In genomic region chr6:72534236-72534635, GRCh38 we compare ENCODE assay signal across 30 cellular contexts.
"Had no signal": no experiment of that assay in that cellular context is flagged by ENCODE, and none has a peak within 500 bp of the region (broad histone marks: within the 10 kb centered on the region; RNA-seq: fewer than 3 reads in every experiment).

No MANE protein-coding gene starts in this region.

- H3K27me3 Mint-ChIP-seq: brain had no signal

- ATAC-seq: activated CD8-positive, alpha-beta T cell treated with anti-CD3 and anti-CD28 coated beads for 36 hours; activated T-cell treated with anti-CD3 and anti-CD28 coated beads, Interleukin-2, amount 50 U/mL, for 72 hours had no signal

- H3K27ac Mint-ChIP-seq: activated B cell treated with CpG ODN at 0.5 μM for 24 hours; activated CD8-positive, alpha-beta T cell treated with anti-CD3 and anti-CD28 coated beads for 36 hours; activated naive CD4-positive, alpha-beta T cell treated with anti-CD3 and anti-CD28 coated beads, Interleukin-2, amount 50 U/mL, for 24 hours; activated naive CD8-positive, alpha-beta T cell treated with anti-CD3 and anti-CD28 coated beads, Interleukin-2, amount 10 ng/mL, durations not matched to agents 7 days and 5 days; activated T-cell treated with anti-CD3 and anti-CD28 coated beads, Interleukin-2, amount 50 U/mL, for 72 hours; activated T-helper 2 cell treated with anti-CD3 and anti-CD28 coated beads, Interferon-gamma antibody, Interleukin-2, Interleukin-4, amounts not matched to agents 10 μg/mL and 5 μg/mL and 100 μg/mL, durations not matched to agents 14 hours and 24 hours and 36 hours; brain had no signal

- H3K27ac ChIP-seq: VCaP had no signal

- DNase-seq: activated B cell treated with CpG ODN at 0.5 μM for 24 hours; activated CD4-positive, alpha-beta T cell treated with anti-CD3 and anti-CD28 coated beads for 1 hour; activated CD4-positive, alpha-beta T cell treated with anti-CD3 and anti-CD28 coated beads for 48 hours; activated CD4-positive, alpha-beta T cell treated with anti-CD3 and anti-CD28 coated beads, Interleukin-2, amount 50 U/mL, for 4 hours; activated CD8-positive, alpha-beta T cell treated with anti-CD3 and anti-CD28 coated beads for 36 hours; activated gamma-delta T cell; activated naive CD4-positive, alpha-beta T cell treated with Interleukin-2 at 50 U/mL for 16 hours; activated naive CD8-positive, alpha-beta T cell treated with anti-CD3 and anti-CD28 coated beads, Interleukin-2, amount 10 ng/mL, durations not matched to agents 7 days and 5 days; activated T-cell treated with anti-CD3 and anti-CD28 coated beads, Interleukin-2, amount 50 U/mL, for 1 hour; activated T-cell treated with anti-CD3 and anti-CD28 coated beads, Interleukin-2, amount 50 U/mL, for 72 hours; anterior cingulate cortex; caudate nucleus; cerebellar nuclear complex; MM.1S; MV-4-11; NCI-H1092; NCI-H1436 treated with DMSO at 0.1 percent for 48 hours; NCI-H1694 treated with DMSO at 0.1 percent for 48 hours; NCI-H2029; NCI-H345; NCI-H524 treated with DMSO at 0.1 percent for 48 hours; Right ventricle myocardium superior; SW 1271; T-helper 1 cell; T-helper 2 cell; T-helper 9 cell had no signal

- H3K36me3 Mint-ChIP-seq: activated naive CD4-positive, alpha-beta T cell treated with anti-CD3 and anti-CD28 coated beads, Interleukin-2, amount 50 U/mL, for 24 hours; activated naive CD8-positive, alpha-beta T cell treated with anti-CD3 and anti-CD28 coated beads, Interleukin-2, amount 10 ng/mL, durations not matched to agents 7 days and 5 days; brain had no signal

- H3K4me1 Mint-ChIP-seq: activated B cell treated with CpG ODN at 0.5 μM for 24 hours; activated naive CD4-positive, alpha-beta T cell treated with anti-CD3 and anti-CD28 coated beads, Interleukin-2, amount 50 U/mL, for 24 hours; brain had no signal

- H3K4me3 Mint-ChIP-seq: activated B cell treated with CpG ODN at 0.5 μM for 24 hours; activated CD8-positive, alpha-beta T cell treated with anti-CD3 and anti-CD28 coated beads for 36 hours; activated naive CD4-positive, alpha-beta T cell treated with anti-CD3 and anti-CD28 coated beads, Interleukin-2, amount 50 U/mL, for 24 hours; activated naive CD8-positive, alpha-beta T cell treated with anti-CD3 and anti-CD28 coated beads, Interleukin-2, amount 10 ng/mL, durations not matched to agents 7 days and 5 days; activated T-cell treated with anti-CD3 and anti-CD28 coated beads, Interleukin-2, amount 50 U/mL, for 72 hours; brain had no signal

- H3K9me3 Mint-ChIP-seq: activated CD8-positive, alpha-beta T cell treated with anti-CD3 and anti-CD28 coated beads for 36 hours; activated naive CD4-positive, alpha-beta T cell treated with anti-CD3 and anti-CD28 coated beads, Interleukin-2, amount 50 U/mL, for 24 hours; activated naive CD8-positive, alpha-beta T cell treated with anti-CD3 and anti-CD28 coated beads, Interleukin-2, amount 10 ng/mL, durations not matched to agents 7 days and 5 days; activated T-helper 2 cell treated with anti-CD3 and anti-CD28 coated beads, Interferon-gamma antibody, Interleukin-2, Interleukin-4, amounts not matched to agents 10 μg/mL and 5 μg/mL and 100 μg/mL, durations not matched to agents 14 hours and 24 hours and 36 hours had no signal
